In genomic region chr2:191268596-191268995, GRCh38 we compare ENCODE assay signal across 30 cellular contexts.
"Had no signal": no experiment of that assay in that cellular context is flagged by ENCODE, and none has a peak within 500 bp of the region (broad histone marks: within the 10 kb centered on the region; RNA-seq: fewer than 3 reads in every experiment).

No MANE protein-coding gene starts in this region.

- H3K27me3 ChIP-seq: dorsolateral prefrontal cortex, gastrocnemius medialis, heart right ventricle, left lung, neural progenitor cell, right atrium auricular region, sigmoid colon, spleen, tibial nerve, upper lobe of right lung, uterus had no signal

- H3K27ac ChIP-seq: dorsolateral prefrontal cortex, epithelial cell of prostate, gastrocnemius medialis, left lung, neural progenitor cell, parathyroid adenoma, prostate gland, right atrium auricular region, sigmoid colon, skin epidermis, spleen, thoracic aorta, tibial nerve, upper lobe of right lung, uterus had no signal

- H3K36me3 ChIP-seq: gastrocnemius medialis, heart right ventricle, left lung, neural progenitor cell, prostate gland, right atrium auricular region, sigmoid colon, spleen, thoracic aorta, tibial nerve, upper lobe of right lung, uterus had no signal

- H3K4me2 ChIP-seq: neural progenitor cell had no signal

- H2AFZ ChIP-seq: neural progenitor cell, parathyroid adenoma had no signal

- H3K27me3 Mint-ChIP-seq: stimulated activated naive B cell treated with anti-CD40 and anti-IgM and Interleukin-4, amounts not matched to agents 10 μg/mL and 1 μg/mL and 100 μg/mL, for 72 hours; stimulated activated naive CD8-positive, alpha-beta T cell treated with anti-CD3 and anti-CD28 coated beads, Interleukin-15, Interleukin-2, amounts not matched to agents 100 ng/mL and 50 ng/mL, for 24 hours had no signal

- H3K4me3 Mint-ChIP-seq: natural killer cell; neural progenitor cell; stimulated activated naive B cell treated with anti-CD40 and anti-IgM and Interleukin-4, amounts not matched to agents 10 μg/mL and 1 μg/mL and 100 μg/mL, for 72 hours; stimulated activated naive CD8-positive, alpha-beta T cell treated with anti-CD3 and anti-CD28 coated beads, Interleukin-15, Interleukin-2, amounts not matched to agents 100 ng/mL and 50 ng/mL, for 24 hours had no signal

- ATAC-seq: esophagus mucosa; gastrocnemius medialis; heart right ventricle; left cardiac atrium; left lung; natural killer cell; stimulated activated naive B cell treated with anti-CD40 and anti-IgM and Interleukin-4, amounts not matched to agents 10 μg/mL and 1 μg/mL and 100 μg/mL, for 72 hours; upper lobe of right lung had no signal

- H3K36me3 Mint-ChIP-seq: natural killer cell; stimulated activated naive B cell treated with anti-CD40 and anti-IgM and Interleukin-4, amounts not matched to agents 10 μg/mL and 1 μg/mL and 100 μg/mL, for 72 hours had no signal

- H3K9ac ChIP-seq: neural progenitor cell, parathyroid adenoma had no signal

- FAIRE-seq: colon, islet of Langerhans had no signal

- H3K4me1 Mint-ChIP-seq: natural killer cell had no signal

- H3K4me1 ChIP-seq: uterus had no signal

- H3K9me3 ChIP-seq: gastrocnemius medialis, heart right ventricle, left lung, prostate gland, right atrium auricular region, sigmoid colon, spleen, thoracic aorta, tibial nerve, upper lobe of right lung, uterus had no signal

- H3K4me3 ChIP-seq: dorsolateral prefrontal cortex, gastrocnemius medialis, heart right ventricle, left lung, neural progenitor cell, prostate gland, right atrium auricular region, sigmoid colon, skin epidermis, spleen, thoracic aorta, tibial nerve, upper lobe of right lung, uterus had no signal

- DNase-seq: cerebellar nuclear complex; dorsolateral prefrontal cortex; effector CD4-positive, alpha-beta T cell; foreskin fibroblast; gastrocnemius medialis; heart right ventricle; hippocampal formation; left cardiac atrium; left lung; mesenchymal stem cell; midbrain; natural killer cell; sigmoid colon; spleen; stimulated activated CD4-positive, alpha-beta T cell treated with anti-CD3 and anti-CD28 coated beads, Interleukin-2, amount 100 ng/mL, for 48 hours; stimulated activated naive B cell treated with anti-CD40 and anti-IgM and Interleukin-4, amounts not matched to agents 10 μg/mL and 1 μg/mL and 100 μg/mL, for 72 hours; upper lobe of right lung; uterus had no signal

- H3K9me3 Mint-ChIP-seq: natural killer cell; stimulated activated naive CD8-positive, alpha-beta T cell treated with anti-CD3 and anti-CD28 coated beads, Interleukin-15, Interleukin-2, amounts not matched to agents 100 ng/mL and 50 ng/mL, for 24 hours had no signal

- H3K27ac Mint-ChIP-seq: natural killer cell; neural progenitor cell; stimulated activated naive B cell treated with anti-CD40 and anti-IgM and Interleukin-4, amounts not matched to agents 10 μg/mL and 1 μg/mL and 100 μg/mL, for 72 hours; stimulated activated naive CD8-positive, alpha-beta T cell treated with anti-CD3 and anti-CD28 coated beads, Interleukin-15, Interleukin-2, amounts not matched to agents 100 ng/mL and 50 ng/mL, for 24 hours had no signal
